Comparison of ENCODE assay signal across 27 cellular contexts in the genomic region with DNA sequence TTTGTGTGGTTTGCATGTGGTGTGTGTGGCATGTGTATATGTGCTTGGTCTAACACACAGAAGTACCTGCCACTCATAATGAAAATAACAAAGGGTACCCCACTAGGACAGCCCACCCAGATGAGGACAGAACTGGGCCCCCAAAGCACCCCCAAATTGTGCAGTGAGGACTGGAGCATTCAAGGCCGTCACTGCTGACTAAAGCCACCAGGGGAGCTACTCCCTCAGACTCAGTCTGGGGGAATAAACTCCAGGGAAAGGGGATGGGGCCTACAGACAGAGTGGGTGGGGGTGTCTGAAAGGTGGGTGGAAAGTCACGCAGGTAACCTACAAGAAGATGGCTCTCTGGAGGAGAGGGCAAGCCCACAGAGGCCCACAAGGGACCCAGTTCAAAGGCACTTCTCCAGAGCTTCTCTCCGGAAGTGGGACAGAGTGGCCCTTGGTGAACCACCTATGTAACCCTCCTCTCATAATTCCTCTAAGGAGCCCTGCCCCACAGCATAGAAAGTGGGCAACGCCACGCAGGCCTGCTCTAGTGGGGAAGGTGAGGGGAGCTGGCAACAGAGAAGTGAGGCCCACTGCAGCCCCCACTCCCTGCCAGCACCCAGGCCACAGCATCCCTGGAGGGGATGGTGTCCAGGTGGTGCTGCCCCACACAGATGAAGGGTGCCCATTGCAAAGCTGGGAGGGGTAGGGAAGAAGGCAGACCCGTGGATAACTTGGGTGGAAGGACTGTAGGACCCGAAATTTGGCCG.
DNase-seq lines count a peak whose midpoint lies in the region; ATAC-seq and TF ChIP-seq lines count a peak whose summit lies in the region.
"Had no signal": no experiment of that assay in that cellular context is flagged by ENCODE, and none has a peak within 500 bp of the region (broad histone marks: within the 10 kb centered on the region; RNA-seq: fewer than 3 reads in every experiment).

No MANE protein-coding gene starts in this region.

- H3K9me3 Mint-ChIP-seq in T-helper 2 cell treated with Interferon-gamma antibody and Interleukin-4, amounts not matched to agents 5 μg/mL and 100 μg/mL, for 36 hours: no peaks in the 10 kb centered on the region
- H3K9me3 Mint-ChIP-seq: activated CD4-positive, alpha-beta memory T cell treated with anti-CD3 and anti-CD28 coated beads for 36 hours; activated naive CD4-positive, alpha-beta T cell treated with anti-CD3 and anti-CD28 coated beads, Interleukin-2, amount 10 ng/mL, durations not matched to agents 7 days and 5 days; activated T-cell treated with anti-CD3 and anti-CD28 coated beads, Interleukin-2, amount 50 U/mL, for 4 hours; CD8-positive, alpha-beta memory T cell; central memory CD8-positive, alpha-beta T cell; naive thymus-derived CD8-positive, alpha-beta T cell had no signal

- H3K27ac Mint-ChIP-seq in T-helper 2 cell treated with Interferon-gamma antibody and Interleukin-4, amounts not matched to agents 5 μg/mL and 100 μg/mL, for 36 hours: no peak overlapping the region
- H3K27ac Mint-ChIP-seq: activated CD4-positive, alpha-beta memory T cell treated with anti-CD3 and anti-CD28 coated beads for 36 hours; activated naive CD4-positive, alpha-beta T cell treated with anti-CD3 and anti-CD28 coated beads, Interleukin-2, amount 10 ng/mL, durations not matched to agents 7 days and 5 days; naive thymus-derived CD8-positive, alpha-beta T cell had no signal

- no peaks in the 10 kb centered on the region for H4K20me1 ChIP-seq in PC-9 (ENCODE audit: insufficient read depth)

- ATAC-seq in HG03097 (IDR thresholded peaks at IDR 0.05; ENCODE audit: low FRiP score, unreplicated experiment): no peak
- ATAC-seq: activated T-cell treated with anti-CD3 and anti-CD28 coated beads, Interleukin-2, amount 50 U/mL, for 4 hours; naive thymus-derived CD8-positive, alpha-beta T cell; Panc1; stimulated activated naive CD8-positive, alpha-beta T cell treated with anti-CD3 and anti-CD28 coated beads, Interleukin-15, Interleukin-2, amounts not matched to agents 100 U/mL and 50 U/mL, for 24 hours had no signal

- H3K36me3 Mint-ChIP-seq in T-helper 2 cell treated with Interferon-gamma antibody and Interleukin-4, amounts not matched to agents 5 μg/mL and 100 μg/mL, for 36 hours (ENCODE audit: low read depth): no peaks in the 10 kb centered on the region
- H3K36me3 Mint-ChIP-seq: activated CD4-positive, alpha-beta memory T cell treated with anti-CD3 and anti-CD28 coated beads for 36 hours; activated naive CD4-positive, alpha-beta T cell treated with anti-CD3 and anti-CD28 coated beads, Interleukin-2, amount 10 ng/mL, durations not matched to agents 7 days and 5 days; CD8-positive, alpha-beta memory T cell; naive thymus-derived CD8-positive, alpha-beta T cell had no signal

- H3K9me2 ChIP-seq in PC-9 (ENCODE audit: insufficient read depth): no peaks in the 10 kb centered on the region

- H3K9me3 ChIP-seq in BE2C (no peaks in the 10 kb centered on the region), PC-9 (ENCODE audit: insufficient read depth, low read depth) (no peaks in the 10 kb centered on the region)
- H3K9me3 ChIP-seq: prostate gland, tibial artery had no signal

- H3K27ac ChIP-seq in PC-9 (no peak overlapping the region), dorsolateral prefrontal cortex (no peak overlapping the region)
- H3K27ac ChIP-seq: prostate gland, SK-N-MC, skin epidermis, tibial artery had no signal

- no peaks in the 10 kb centered on the region for H3K4me1 ChIP-seq in BE2C
- H3K4me1 ChIP-seq in PC-9 (replicated peaks; ENCODE audit: insufficient read depth): no peaks in the 10 kb centered on the region
- H3K4me1 ChIP-seq: prostate gland, tibial artery had no signal

- H3K79me2 ChIP-seq in PC-9 (ENCODE audit: low read depth): no peaks in the 10 kb centered on the region

- peak; percentile 19; the same call in 1 of the 2 replicates for TF ChIP-seq CTCF in BE2C (IDR thresholded peaks at IDR 0.05; ENCODE audit: low read depth, low read length)
- TF ChIP-seq CTCF in GM12874 (IDR thresholded peaks at IDR 0.05; ENCODE audit: insufficient read depth, low read depth, low read length): peak; percentile 6; the same call in 1 of the 2 replicates
- TF ChIP-seq CTCF in PC-9 (conservative IDR thresholded peaks at IDR 0.05): 0 out of 2 replicates have a peak, but pooled peaks have one; percentile 17
- no peak for TF ChIP-seq CTCF in dorsolateral prefrontal cortex (IDR thresholded peaks at IDR 0.05 in 54 of 56, conservative IDR thresholded peaks at IDR 0.05 in 2 of 56; ENCODE audit: low read depth in 1 of 56, partially characterized antibody in 56 of 56)

- POLR2A ChIA-PET in PC-9 (lab: Charles Lee; ENCODE audit: unreplicated experiment): no interaction called here

- H3K4me1 Mint-ChIP-seq in T-helper 2 cell treated with Interferon-gamma antibody and Interleukin-4, amounts not matched to agents 5 μg/mL and 100 μg/mL, for 36 hours (ENCODE audit: low read depth): no peaks in the 10 kb centered on the region
- H3K4me1 Mint-ChIP-seq: activated naive CD4-positive, alpha-beta T cell treated with anti-CD3 and anti-CD28 coated beads, Interleukin-2, amount 10 ng/mL, durations not matched to agents 7 days and 5 days; CD8-positive, alpha-beta memory T cell; central memory CD8-positive, alpha-beta T cell; naive thymus-derived CD8-positive, alpha-beta T cell had no signal

- no peak for DNase-seq in BE2C
- no peak for DNase-seq in PC-9
- DNase-seq in islet precursor cell: peak; percentile 35
- no peak for DNase-seq in NCI-H187 treated with DMSO at 0.1 percent for 48 hours (lab: John Stamatoyannopoulos, UW)
- no peak for DNase-seq in T-helper 2 cell treated with Interferon-gamma antibody and Interleukin-4, amounts not matched to agents 5 μg/mL and 100 μg/mL, for 36 hours (ENCODE audit: low spot score)
- DNase-seq in dorsolateral prefrontal cortex: no peak
- DNase-seq: activated CD4-positive, alpha-beta memory T cell treated with anti-CD3 and anti-CD28 coated beads for 36 hours; activated CD4-positive, CD25-positive, alpha-beta regulatory T cell; activated naive CD4-positive, alpha-beta T cell treated with anti-CD3 and anti-CD28 coated beads, Interleukin-2, amount 10 ng/mL, durations not matched to agents 7 days and 5 days; activated T-cell treated with anti-CD3 and anti-CD28 coated beads, Interleukin-2, amount 50 U/mL, for 4 hours; CD8-positive, alpha-beta memory T cell; DMS79; effector CD4-positive, alpha-beta T cell; naive thymus-derived CD8-positive, alpha-beta T cell; NCI-H187; NCI-H226; stimulated activated CD4-positive, alpha-beta T cell treated with anti-CD3 and anti-CD28 coated beads, Interleukin-2, amount 100 ng/mL, for 48 hours; stimulated activated naive CD8-positive, alpha-beta T cell treated with anti-CD3 and anti-CD28 coated beads, Interleukin-15, Interleukin-2, amounts not matched to agents 100 U/mL and 50 U/mL, for 24 hours; T-helper 9 cell; tibial artery had no signal

- no peaks in the 10 kb centered on the region for H3F3A ChIP-seq in PC-9 (ENCODE audit: insufficient read depth, low read depth)

- H2AFZ ChIP-seq in PC-9: no peak overlapping the region

- CTCF ChIA-PET in PC-9 (lab: Charles Lee): no interaction called here

- H3K27me3 ChIP-seq in BE2C (peaks cover 25% of the 10 kb centered on the region), PC-9 (ENCODE audit: insufficient read depth, low read depth) (peaks cover 86% of the 10 kb centered on the region), dorsolateral prefrontal cortex (peaks cover 0 to 9% (median 0%) of the 10 kb centered on the region in 45 donors)

- H3K27me3 Mint-ChIP-seq in T-helper 2 cell treated with Interferon-gamma antibody and Interleukin-4, amounts not matched to agents 5 μg/mL and 100 μg/mL, for 36 hours (ENCODE audit: low read depth): no peaks in the 10 kb centered on the region
- H3K27me3 Mint-ChIP-seq: activated naive CD4-positive, alpha-beta T cell treated with anti-CD3 and anti-CD28 coated beads, Interleukin-2, amount 10 ng/mL, durations not matched to agents 7 days and 5 days; central memory CD8-positive, alpha-beta T cell had no signal

- intact Hi-C loops in PC-9 (cut with micrococcal nuclease; ENCODE audit: unreplicated experiment): no loop called here
- intact Hi-C loops in dorsolateral prefrontal cortex (cut with DNase I): no loop called here

- no peak overlapping the region for H3K4me3 Mint-ChIP-seq in T-helper 2 cell treated with Interferon-gamma antibody and Interleukin-4, amounts not matched to agents 5 μg/mL and 100 μg/mL, for 36 hours
- H3K4me3 Mint-ChIP-seq: activated CD4-positive, alpha-beta memory T cell treated with anti-CD3 and anti-CD28 coated beads for 36 hours; activated naive CD4-positive, alpha-beta T cell treated with anti-CD3 and anti-CD28 coated beads, Interleukin-2, amount 10 ng/mL, durations not matched to agents 7 days and 5 days; activated T-cell treated with anti-CD3 and anti-CD28 coated beads, Interleukin-2, amount 50 U/mL, for 4 hours; CD8-positive, alpha-beta memory T cell; central memory CD8-positive, alpha-beta T cell; naive thymus-derived CD8-positive, alpha-beta T cell had no signal

- H3K4me3 ChIP-seq in BE2C (ENCODE audit: low read depth, low read length): no peak overlapping the region
- no peak overlapping the region for H3K4me3 ChIP-seq in PC-9
- no peak overlapping the region for H3K4me3 ChIP-seq in dorsolateral prefrontal cortex
- H3K4me3 ChIP-seq: prostate gland, SK-N-MC, skin epidermis, tibial artery had no signal

- no peak overlapping the region for H3K4me2 ChIP-seq in PC-9

- no TSS peak for BruUV-seq in PC-9 (replicated peaks; lab: Mats Ljungman, UMichigan)

- no peaks in the 10 kb centered on the region for H3K36me3 ChIP-seq in BE2C
- no peaks in the 10 kb centered on the region for H3K36me3 ChIP-seq in PC-9 (ENCODE audit: low read depth)
- H3K36me3 ChIP-seq: prostate gland, tibial artery had no signal

Comparison
In these comparisons a context has a peak if more than half of its experiments do, and no peak if none do; other contexts are left out.
1. CTCF ChIP-seq: peak in BE2C (single experiment), GM12874 (single experiment) and PC-9 (single experiment); none in dorsolateral prefrontal cortex (0 of 56).